Comparison of ENCODE assay signal across 34 cellular contexts in the genomic region with DNA sequence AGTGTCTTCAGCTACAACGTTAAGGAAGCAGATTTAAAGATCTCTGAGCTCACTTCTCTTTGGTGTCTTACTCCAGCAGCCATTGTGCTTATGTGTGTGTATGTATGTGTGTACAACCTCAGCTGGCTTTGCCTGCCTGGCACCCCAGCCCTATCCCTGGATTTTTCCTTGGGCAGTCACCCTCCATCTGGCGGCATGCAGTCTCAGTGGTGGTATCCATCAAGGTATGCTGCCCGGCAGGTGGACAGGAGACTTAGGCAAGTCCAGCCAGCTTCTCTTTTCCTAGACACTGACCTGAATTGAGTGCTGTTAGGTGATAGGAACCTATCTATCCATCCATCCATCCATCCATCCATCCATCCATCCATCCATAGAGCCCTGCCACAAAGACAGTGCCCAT.
"Had no signal": no experiment of that assay in that cellular context is flagged by ENCODE, and none has a peak within 500 bp of the region (broad histone marks: within the 10 kb centered on the region; RNA-seq: fewer than 3 reads in every experiment).

No MANE protein-coding gene starts in this region.

- H3K9me3 ChIP-seq: ascending aorta, breast epithelium, colonic mucosa, esophagus muscularis mucosa, gastrocnemius medialis, heart left ventricle had no signal

- H3K4me1 ChIP-seq: ascending aorta, breast epithelium, colonic mucosa, esophagus muscularis mucosa, foreskin keratinocyte had no signal

- H3K36me3 ChIP-seq: ascending aorta, breast epithelium, cardiac muscle cell, colonic mucosa, esophagus muscularis mucosa, gastrocnemius medialis, heart left ventricle, WERI-Rb-1 had no signal

- H3K4me3 Mint-ChIP-seq: activated B cell treated with CpG ODN at 0.5 μM for 24 hours; activated CD8-positive, alpha-beta T cell treated with anti-CD3 and anti-CD28 coated beads for 36 hours; activated naive CD4-positive, alpha-beta T cell treated with anti-CD3 and anti-CD28 coated beads, Interleukin-2, amount 10 ng/mL, durations not matched to agents 7 days and 5 days; activated naive CD8-positive, alpha-beta T cell treated with anti-CD3 and anti-CD28 coated beads, Interleukin-2, amount 10 ng/mL, durations not matched to agents 7 days and 5 days; activated T-cell treated with anti-CD3 and anti-CD28 coated beads, Interleukin-2, amount 50 U/mL, for 24 hours; activated T-cell treated with anti-CD3 and anti-CD28 coated beads, Interleukin-2, amount 50 U/mL, for 72 hours; brain; T-helper 17 cell; T-helper 2 cell treated with Interferon-gamma antibody and Interleukin-4, amounts not matched to agents 5 μg/mL and 100 μg/mL, for 36 hours had no signal

- H3K27ac ChIP-seq: ascending aorta, breast epithelium, cardiac muscle cell, colonic mucosa, esophagus muscularis mucosa, foreskin keratinocyte, gastrocnemius medialis, heart left ventricle had no signal

- H3K9me3 Mint-ChIP-seq: activated B cell treated with CpG ODN at 0.5 μM for 24 hours; activated CD8-positive, alpha-beta T cell treated with anti-CD3 and anti-CD28 coated beads for 36 hours; activated naive CD8-positive, alpha-beta T cell treated with anti-CD3 and anti-CD28 coated beads, Interleukin-2, amount 10 ng/mL, durations not matched to agents 7 days and 5 days; activated T-cell treated with anti-CD3 and anti-CD28 coated beads, Interleukin-2, amount 50 U/mL, for 24 hours; T-helper 2 cell treated with Interferon-gamma antibody and Interleukin-4, amounts not matched to agents 5 μg/mL and 100 μg/mL, for 36 hours had no signal

- H3K4me3 ChIP-seq: ascending aorta, breast epithelium, cardiac muscle cell, colonic mucosa, esophagus muscularis mucosa, gastrocnemius medialis, heart left ventricle had no signal

- DNase-seq: activated B cell treated with CpG ODN at 0.5 μM for 24 hours; activated CD4-positive, alpha-beta T cell treated with anti-CD3 and anti-CD28 coated beads for 48 hours; activated CD4-positive, alpha-beta T cell treated with anti-CD3 and anti-CD28 coated beads, Interleukin-2, amount 50 U/mL, for 1 hour; activated CD4-positive, alpha-beta T cell treated with anti-CD3 and anti-CD28 coated beads, Interleukin-2, amount 50 U/mL, for 48 hours; activated CD8-positive, alpha-beta memory T cell treated with anti-CD3 and anti-CD28 coated beads, Interleukin-2, amount 50 U/mL, for 48 hours; activated CD8-positive, alpha-beta T cell treated with anti-CD3 and anti-CD28 coated beads for 36 hours; activated gamma-delta T cell; activated naive CD4-positive, alpha-beta T cell; activated naive CD4-positive, alpha-beta T cell treated with anti-CD3 and anti-CD28 coated beads, Interleukin-2, amount 10 ng/mL, durations not matched to agents 7 days and 5 days; activated naive CD8-positive, alpha-beta T cell treated with anti-CD3 and anti-CD28 coated beads, Interleukin-2, amount 10 ng/mL, durations not matched to agents 7 days and 5 days; activated T-cell treated with anti-CD3 and anti-CD28 coated beads for 4 hours; activated T-cell treated with anti-CD3 and anti-CD28 coated beads, Interleukin-2, amount 50 U/mL, for 24 hours; activated T-cell treated with anti-CD3 and anti-CD28 coated beads, Interleukin-2, amount 50 U/mL, for 72 hours; central memory CD4-positive, alpha-beta T cell; cerebellar nuclear complex; colonic mucosa; effector memory CD4-positive, alpha-beta T cell; erythroblast; foreskin keratinocyte; gastrocnemius medialis; glutamatergic neuron; heart left ventricle; T-helper 1 cell; T-helper 17 cell; T1000 had no signal

- H3K27ac Mint-ChIP-seq: activated B cell treated with CpG ODN at 0.5 μM for 24 hours; activated CD8-positive, alpha-beta T cell treated with anti-CD3 and anti-CD28 coated beads for 36 hours; activated naive CD4-positive, alpha-beta T cell treated with anti-CD3 and anti-CD28 coated beads, Interleukin-2, amount 10 ng/mL, durations not matched to agents 7 days and 5 days; activated naive CD4-positive, alpha-beta T cell treated with anti-CD3 and anti-CD28 coated beads, Interleukin-2, amount 50 U/mL, for 72 hours; activated naive CD8-positive, alpha-beta T cell treated with anti-CD3 and anti-CD28 coated beads, Interleukin-2, amount 10 ng/mL, durations not matched to agents 7 days and 5 days; activated T-cell treated with anti-CD3 and anti-CD28 coated beads, Interleukin-2, amount 50 U/mL, for 24 hours; brain; T-helper 17 cell; T-helper 2 cell treated with Interferon-gamma antibody and Interleukin-4, amounts not matched to agents 5 μg/mL and 100 μg/mL, for 36 hours had no signal

- H3K36me3 Mint-ChIP-seq: activated naive CD4-positive, alpha-beta T cell treated with anti-CD3 and anti-CD28 coated beads, Interleukin-2, amount 10 ng/mL, durations not matched to agents 7 days and 5 days; activated naive CD4-positive, alpha-beta T cell treated with anti-CD3 and anti-CD28 coated beads, Interleukin-2, amount 50 U/mL, for 72 hours; activated naive CD8-positive, alpha-beta T cell treated with anti-CD3 and anti-CD28 coated beads, Interleukin-2, amount 10 ng/mL, durations not matched to agents 7 days and 5 days; brain had no signal

- H3K27me3 ChIP-seq: ascending aorta, cardiac muscle cell, colonic mucosa, foreskin keratinocyte, gastrocnemius medialis had no signal

- ATAC-seq: activated CD4-positive, CD25-positive, alpha-beta regulatory T cell treated with anti-CD3 and anti-CD28 coated beads, Interleukin-2, amount 50 U/mL, for 24 hours; activated CD8-positive, alpha-beta T cell treated with anti-CD3 and anti-CD28 coated beads for 36 hours; activated naive CD4-positive, alpha-beta T cell treated with anti-CD3 and anti-CD28 coated beads, Interleukin-2, amount 50 U/mL, for 72 hours; activated T-cell treated with anti-CD3 and anti-CD28 coated beads, Interleukin-2, amount 50 U/mL, for 72 hours; foreskin keratinocyte; gastrocnemius medialis; heart left ventricle; T-helper 17 cell had no signal
